Comparison of ENCODE assay signal across 8 cellular contexts in the genomic region with DNA sequence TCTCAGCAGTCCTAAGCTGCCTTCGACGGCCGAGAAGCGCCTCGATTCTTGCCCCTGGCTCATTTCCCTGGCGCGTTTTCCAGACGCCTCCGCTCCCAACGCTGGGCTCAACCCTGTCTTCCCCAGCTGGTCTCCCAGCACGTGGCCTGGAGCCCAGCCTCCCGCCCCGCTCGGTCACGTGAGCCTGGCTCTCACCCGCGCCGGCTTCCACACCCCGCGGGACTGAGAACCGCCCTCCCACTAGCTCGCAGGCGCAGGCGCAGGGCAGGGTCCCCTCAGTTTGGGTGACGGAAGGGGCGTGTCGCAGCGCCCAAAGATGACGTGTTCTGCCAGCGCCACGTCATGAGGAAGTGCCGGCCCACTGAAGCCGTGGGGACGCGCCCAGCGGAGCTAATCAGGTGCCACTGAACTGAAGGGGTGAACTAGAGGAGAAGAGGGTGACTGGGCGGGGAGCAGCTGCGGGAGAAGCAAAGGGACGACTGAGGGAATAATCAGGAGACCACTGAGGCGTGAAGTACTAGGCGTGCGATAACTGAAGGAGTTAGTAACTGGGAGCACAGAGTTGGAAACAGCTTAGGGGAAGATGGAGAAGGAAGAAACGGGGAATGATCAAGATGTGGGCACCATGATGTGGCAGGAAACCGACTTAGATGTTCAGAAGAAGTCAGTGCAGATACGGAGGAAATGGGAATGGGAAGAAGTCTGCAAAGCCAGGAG.
A peak's percentile ranks its signal among the peaks of the same experiment; 100 is the strongest.
DNase-seq lines count a peak whose midpoint lies in the region; ATAC-seq lines count a peak whose summit lies in the region.

A gene with protein sequence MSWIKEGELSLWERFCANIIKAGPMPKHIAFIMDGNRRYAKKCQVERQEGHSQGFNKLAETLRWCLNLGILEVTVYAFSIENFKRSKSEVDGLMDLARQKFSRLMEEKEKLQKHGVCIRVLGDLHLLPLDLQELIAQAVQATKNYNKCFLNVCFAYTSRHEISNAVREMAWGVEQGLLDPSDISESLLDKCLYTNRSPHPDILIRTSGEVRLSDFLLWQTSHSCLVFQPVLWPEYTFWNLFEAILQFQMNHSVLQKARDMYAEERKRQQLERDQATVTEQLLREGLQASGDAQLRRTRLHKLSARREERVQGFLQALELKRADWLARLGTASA (plus strand): TSS at position 343 of the 717 bp plus-strand sequence. CDS start 625 bp downstream, outside the sequence.

- ATAC-seq in GM19023 (IDR thresholded peaks at IDR 0.05; ENCODE audit: unreplicated experiment) (peak; percentile 95), HG03280 (IDR thresholded peaks at IDR 0.05; ENCODE audit: unreplicated experiment) (peak; percentile 96)

- peak; percentile 99 for DNase-seq in AG08396 (ENCODE audit: low spot score)
- DNase-seq in NCI-H345 treated with DMSO at 0.1 percent for 48 hours (lab: John Stamatoyannopoulos, UW; ENCODE audit: unreplicated experiment) = peak; percentile 95
- peak; percentile 94 to 97 (median 95) for DNase-seq in activated CD4-positive, CD25-positive, alpha-beta regulatory T cell (lab: John Stamatoyannopoulos, UW)
- peak; percentile 97 for DNase-seq in central memory CD4-positive, alpha-beta T cell
- peak; percentile 98 for DNase-seq in iris pigment epithelial cell (ENCODE audit: low read depth)
- DNase-seq in stimulated activated CD4-positive, alpha-beta T cell treated with anti-CD3 and anti-CD28 coated beads, Interleukin-12 subunit alpha, Interleukin-12 subunit beta, amount 100 ng/mL, for 4 hours = peak; percentile 98

Comparison
In these comparisons a context has a peak if more than half of its experiments do, and no peak if none do; other contexts are left out.
1. Peak in every context shown above with its lines: DNase-seq and ATAC-seq.